9 cellular contexts compared by ENCODE assay signal in genomic region chrX:77597090-77597489, GRCh38.
A peak's percentile ranks its signal among the peaks of the same experiment; 100 is the strongest.
DNase-seq lines count a peak whose midpoint lies in the region; ATAC-seq and TF ChIP-seq lines count a peak whose summit lies in the region.
"Had no signal": no experiment of that assay in that cellular context is flagged by ENCODE, and none has a peak within 500 bp of the region (broad histone marks: within the 10 kb centered on the region; RNA-seq: fewer than 3 reads in every experiment).

No MANE protein-coding gene starts in this region.

- no peak for DNase-seq in activated CD4-positive, alpha-beta T cell treated with anti-CD3 and anti-CD28 coated beads, Interleukin-2, amount 10 ng/mL, durations not matched to agents 7 days and 5 days
- DNase-seq in activated CD4-positive, alpha-beta T cell treated with anti-CD3 and anti-CD28 coated beads for 48 hours = no peak
- peak; percentile 47 for DNase-seq in RPMI7951 (ENCODE audit: low read depth)
- peak; percentile 59 for DNase-seq in fibroblast of pulmonary artery (ENCODE audit: low read depth)
- peak; percentile 2 for DNase-seq in smooth muscle cell of the brain vasculature (ENCODE audit: low read depth, low spot score)
- no peak for DNase-seq in stimulated activated CD4-positive, alpha-beta T cell treated with anti-CD3 and anti-CD28 coated beads, Interleukin-12 subunit alpha, Interleukin-12 subunit beta, amount 100 ng/mL, for 4 hours
- no peak for DNase-seq in GM20000 (ENCODE audit: low spot score)
- DNase-seq: activated gamma-delta T cell treated with Interleukin-2 at 50 U/mL for 16 hours had no signal

- peaks cover 18% of the 10 kb centered on the region for H3K36me3 Mint-ChIP-seq in activated CD4-positive, alpha-beta T cell treated with anti-CD3 and anti-CD28 coated beads, Interleukin-2, amount 10 ng/mL, durations not matched to agents 7 days and 5 days (ENCODE audit: low read depth)

- no peaks in the 10 kb centered on the region for H3K4me1 Mint-ChIP-seq in activated CD4-positive, alpha-beta T cell treated with anti-CD3 and anti-CD28 coated beads, Interleukin-2, amount 10 ng/mL, durations not matched to agents 7 days and 5 days

- POLR2A ChIA-PET in activated CD4-positive, alpha-beta T cell treated with anti-CD3 and anti-CD28 coated beads, Interleukin-2, amount 10 ng/mL, durations not matched to agents 7 days and 5 days (lab: Charles Lee) = no interaction called here

- no peak overlapping the region for H3K4me3 ChIP-seq in fibroblast of pulmonary artery (replicated peaks; ENCODE audit: low read depth, low read length)

- CTCF ChIA-PET in activated CD4-positive, alpha-beta T cell treated with anti-CD3 and anti-CD28 coated beads, Interleukin-2, amount 10 ng/mL, durations not matched to agents 7 days and 5 days (lab: Charles Lee) = no interaction called here

- TF ChIP-seq CTCF in fibroblast of pulmonary artery (IDR thresholded peaks at IDR 0.05; ENCODE audit: low read length, missing control alignments) = peak; percentile 51
- no peak for TF ChIP-seq CTCF in GM20000 (IDR thresholded peaks at IDR 0.05; ENCODE audit: extremely low read depth, missing control alignments)

- no peaks in the 10 kb centered on the region for H3K9me3 Mint-ChIP-seq in activated CD4-positive, alpha-beta T cell treated with anti-CD3 and anti-CD28 coated beads, Interleukin-2, amount 10 ng/mL, durations not matched to agents 7 days and 5 days

- H3K27ac Mint-ChIP-seq in activated CD4-positive, alpha-beta T cell treated with anti-CD3 and anti-CD28 coated beads, Interleukin-2, amount 10 ng/mL, durations not matched to agents 7 days and 5 days = peak overlapping the region; percentile 9

- H3K4me3 Mint-ChIP-seq in activated CD4-positive, alpha-beta T cell treated with anti-CD3 and anti-CD28 coated beads, Interleukin-2, amount 10 ng/mL, durations not matched to agents 7 days and 5 days = no peak overlapping the region

- ATAC-seq in GM18909 (IDR thresholded peaks at IDR 0.05; ENCODE audit: poor library complexity, unreplicated experiment) = no peak

- no peaks in the 10 kb centered on the region for H3K27me3 Mint-ChIP-seq in activated CD4-positive, alpha-beta T cell treated with anti-CD3 and anti-CD28 coated beads, Interleukin-2, amount 10 ng/mL, durations not matched to agents 7 days and 5 days

Comparison
In these comparisons a context has a peak if more than half of its experiments do, and no peak if none do; other contexts are left out.
1. DNase-seq: peak in RPMI7951 (single experiment), fibroblast of pulmonary artery (single experiment) and smooth muscle cell of the brain vasculature (single experiment); none in activated CD4-positive, alpha-beta T cell treated with anti-CD3 and anti-CD28 coated beads, Interleukin-2, amount 10 ng/mL, durations not matched to agents 7 days and 5 days (single experiment), activated CD4-positive, alpha-beta T cell treated with anti-CD3 and anti-CD28 coated beads for 48 hours (single experiment), stimulated activated CD4-positive, alpha-beta T cell treated with anti-CD3 and anti-CD28 coated beads, Interleukin-12 subunit alpha, Interleukin-12 subunit beta, amount 100 ng/mL, for 4 hours (single experiment) and GM20000 (single experiment).